In genomic region chr7:65926588-65926987, GRCh38 we compare ENCODE assay signal across 11 cellular contexts.
"Had no signal": no experiment of that assay in that cellular context is flagged by ENCODE, and none has a peak within 500 bp of the region (broad histone marks: within the 10 kb centered on the region; RNA-seq: fewer than 3 reads in every experiment).

No MANE protein-coding gene starts in this region.

- H3K9ac ChIP-seq: GM23248 had no signal

- H3K4me3 ChIP-seq: GM23248, GM23338, HAP-1 had no signal

- H3K36me3 ChIP-seq: HAP-1 had no signal

- FAIRE-seq: H1, H54 had no signal

- H2AFZ ChIP-seq: GM23248, GM23338 had no signal

- ATAC-seq: GM23338, HCT116 had no signal

- H3K4me1 ChIP-seq: HAP-1 had no signal

- H3K27ac ChIP-seq: GM23248 had no signal

- DNase-seq: GM23248, GOT3, H7, H9, HCEC 1CT, HFFc6 had no signal

- H3K9me3 ChIP-seq: HAP-1 had no signal

- H3K4me2 ChIP-seq: GM23338 had no signal
